Comparison of ENCODE assay signal across 14 cellular contexts in the genomic region with DNA sequence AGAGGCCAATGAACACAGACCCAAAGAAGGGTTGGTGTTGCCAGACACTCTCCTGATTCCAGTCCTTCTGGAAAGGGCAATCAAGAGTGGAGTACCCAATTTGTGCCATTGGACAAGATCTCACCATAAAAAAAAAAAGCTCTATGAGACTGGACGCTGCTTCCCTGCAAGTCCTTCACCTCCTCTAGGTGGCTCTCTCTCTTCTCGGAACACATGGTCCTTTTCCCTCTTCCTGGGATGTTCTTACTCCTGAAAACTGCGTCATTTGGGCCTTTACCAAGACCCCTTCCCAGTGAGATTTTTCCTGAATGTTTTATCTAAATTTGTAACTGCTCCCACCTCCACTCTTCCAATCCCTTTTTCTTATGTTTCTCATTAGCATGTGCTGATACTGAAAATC.
DNase-seq lines count a peak whose midpoint lies in the region; ATAC-seq, FAIRE-seq and TF ChIP-seq lines count a peak whose summit lies in the region.
"Had no signal": no experiment of that assay in that cellular context is flagged by ENCODE, and none has a peak within 500 bp of the region (broad histone marks: within the 10 kb centered on the region; RNA-seq: fewer than 3 reads in every experiment).

No MANE protein-coding gene starts in this region.

- dilution Hi-C loops in keratinocyte (cut with MboI; ENCODE audit: extremely low pct_ligation_motif_present, low sequenced_read_pairs): no loop called here

- no peaks in the 10 kb centered on the region for H3K9me3 ChIP-seq in keratinocyte (ENCODE audit: control insufficient read depth, low read depth, low read length)
- no peaks in the 10 kb centered on the region for H3K9me3 ChIP-seq in T-helper 17 cell (ENCODE audit: control insufficient read depth, low read length, poor library complexity, severe bottlenecking)
- no peaks in the 10 kb centered on the region for H3K9me3 ChIP-seq in MM.1S (replicated peaks; ENCODE audit: insufficient read depth, low read length)
- H3K9me3 ChIP-seq: SJSA1 had no signal

- H3K27ac ChIP-seq in keratinocyte (ENCODE audit: control insufficient read depth, insufficient read depth, low read length): no peak overlapping the region
- H3K27ac ChIP-seq in MM.1S (ENCODE audit: low read length): no peak overlapping the region
- H3K27ac ChIP-seq: SJSA1 had no signal

- ATAC-seq in T-helper 17 cell: no peak
- ATAC-seq: activated CD4-positive, CD25-positive, alpha-beta regulatory T cell treated with anti-CD3 and anti-CD28 coated beads, Interleukin-2, amount 50 U/mL, for 24 hours had no signal

- no peaks in the 10 kb centered on the region for H3K4me1 Mint-ChIP-seq in T-helper 17 cell

- no peak overlapping the region for H2AFZ ChIP-seq in keratinocyte (ENCODE audit: control insufficient read depth, low read length)
- H2AFZ ChIP-seq in MM.1S (ENCODE audit: low read length): no peak overlapping the region

- H3K4me1 ChIP-seq in keratinocyte (ENCODE audit: control insufficient read depth, extremely low read depth, insufficient read depth, low read length): peaks cover 17% of the 10 kb centered on the region
- no peaks in the 10 kb centered on the region for H3K4me1 ChIP-seq in MM.1S (ENCODE audit: low read length)
- H3K4me1 ChIP-seq: SJSA1 had no signal

- H3K79me2 ChIP-seq in keratinocyte (ENCODE audit: control insufficient read depth, insufficient read depth, low read length) (no peaks in the 10 kb centered on the region), MM.1S (ENCODE audit: low read length) (no peaks in the 10 kb centered on the region)

- H4K20me1 ChIP-seq in keratinocyte (ENCODE audit: control insufficient read depth, extremely low read depth, insufficient read depth, low read length): no peaks in the 10 kb centered on the region
- H4K20me1 ChIP-seq in MM.1S (ENCODE audit: insufficient read depth, low read length): no peaks in the 10 kb centered on the region

- no peaks in the 10 kb centered on the region for H3F3A ChIP-seq in MM.1S (ENCODE audit: insufficient read depth, low read length)

- no peak overlapping the region for H3K4me3 Mint-ChIP-seq in T-helper 17 cell
- H3K4me3 Mint-ChIP-seq: nephron had no signal

- H3K4me2 ChIP-seq in keratinocyte (ENCODE audit: control insufficient read depth, extremely low read depth, insufficient read depth, low read depth, low read length): no peak overlapping the region
- H3K4me2 ChIP-seq in MM.1S (ENCODE audit: low read depth, low read length): no peak overlapping the region

- DNase-seq in Caki2 (ENCODE audit: low read depth) (peak; percentile 4), H4 (ENCODE audit: low spot score) (peak; percentile 35), SK-MEL-5 (ENCODE audit: low read depth, low spot score) (peak; percentile 63), keratinocyte (ENCODE audit: low read depth, low spot score) (no peak), NCI-H526 treated with DMSO at 0.1 percent for 48 hours (lab: John Stamatoyannopoulos, UW) (no peak), T-helper 17 cell (no peak), MM.1S (no peak)
- no peak for DNase-seq in stimulated activated CD4-positive, alpha-beta T cell treated with anti-CD3 and anti-CD28 coated beads, Interleukin-2, amount 100 ng/mL, for 24 hours
- DNase-seq: activated T-cell treated with anti-CD3 and anti-CD28 coated beads, Interleukin-2, amount 50 U/mL, for 48 hours; KG1; NCI-H345 had no signal

- H3K36me3 ChIP-seq in keratinocyte (ENCODE audit: control insufficient read depth in 2 of 2, extremely low read depth in 1 of 2, insufficient read depth in 2 of 2, low read length in 2 of 2) (no peaks in the 10 kb centered on the region), MM.1S (replicated peaks; ENCODE audit: insufficient read depth, low read length) (no peaks in the 10 kb centered on the region)
- H3K36me3 ChIP-seq: SJSA1 had no signal

- H3K9ac ChIP-seq in keratinocyte (ENCODE audit: control insufficient read depth, extremely low read depth, insufficient read depth, low read length) (no peak overlapping the region), MM.1S (ENCODE audit: low read length) (no peak overlapping the region)

- FAIRE-seq in keratinocyte (lab: Jason Lieb, UNC): no peak

- in situ Hi-C loops in Caki2 (cut with HindIII; ENCODE audit: low pct_unique_long_range_greater_than_20kb, low sequenced_read_pairs): no loop called here
- in situ Hi-C loops in SK-MEL-5 (cut with HindIII; ENCODE audit: low pct_unique_long_range_greater_than_20kb, low sequenced_read_pairs): no loop called here

- H3K4me3 ChIP-seq in keratinocyte (ENCODE audit: control insufficient read depth in 2 of 3, extremely low read depth in 1 of 3, insufficient read depth in 2 of 3, low read depth in 1 of 3, low read length in 3 of 3) (no peak overlapping the region), MM.1S (ENCODE audit: low read length) (no peak overlapping the region)
- H3K4me3 ChIP-seq: SJSA1 had no signal

- TF ChIP-seq CTCF in keratinocyte (optimal IDR thresholded peaks at IDR 0.05 in 1 of 3, IDR thresholded peaks at IDR 0.05 in 1 of 3, conservative IDR thresholded peaks at IDR 0.05 in 1 of 3; ENCODE audit: extremely low read depth in 1 of 3, insufficient read depth in 2 of 3, low read length in 3 of 3) (peak in 2 of 3 experiments; percentile 18 to 20), MM.1S (IDR thresholded peaks at IDR 0.05; ENCODE audit: low read length) (no peak)

- H3K36me3 Mint-ChIP-seq in T-helper 17 cell (ENCODE audit: low read depth): no peaks in the 10 kb centered on the region

- H3K27ac Mint-ChIP-seq in T-helper 17 cell: no peak overlapping the region
- H3K27ac Mint-ChIP-seq: nephron had no signal

- no peaks in the 10 kb centered on the region for H3K9me2 ChIP-seq in MM.1S (replicated peaks; ENCODE audit: insufficient read depth, low read length)

- no peaks in the 10 kb centered on the region for H3K27me3 Mint-ChIP-seq in T-helper 17 cell

- H3K27me3 ChIP-seq in keratinocyte (ENCODE audit: control insufficient read depth, extremely low read depth, insufficient read depth, low read length) (no peaks in the 10 kb centered on the region), MM.1S (replicated peaks; ENCODE audit: insufficient read depth, low read length) (no peaks in the 10 kb centered on the region)
- H3K27me3 ChIP-seq: SJSA1 had no signal

- no peaks in the 10 kb centered on the region for H3K9me1 ChIP-seq in keratinocyte (ENCODE audit: control insufficient read depth, extremely low read depth, insufficient read depth, low read length)

Comparison
In these comparisons a context has a peak if more than half of its experiments do, and no peak if none do; other contexts are left out.
1. DNase-seq: peak in Caki2 (single experiment), H4 (single experiment) and SK-MEL-5 (single experiment); none in keratinocyte (single experiment), NCI-H526 treated with DMSO at 0.1 percent for 48 hours (single experiment), T-helper 17 cell (0 of 3), MM.1S (single experiment) and stimulated activated CD4-positive, alpha-beta T cell treated with anti-CD3 and anti-CD28 coated beads, Interleukin-2, amount 100 ng/mL, for 24 hours (0 of 2).